Comparison of ENCODE assay signal across 9 cellular contexts in genomic region chr3:197458179-197458707, GRCh38.
A peak's percentile ranks its signal among the peaks of the same experiment; 100 is the strongest.
DNase-seq lines count a peak whose midpoint lies in the region; ATAC-seq, FAIRE-seq and TF ChIP-seq lines count a peak whose summit lies in the region.
"Had no signal": no experiment of that assay in that cellular context is flagged by ENCODE, and none has a peak within 500 bp of the region (broad histone marks: within the 10 kb centered on the region; RNA-seq: fewer than 3 reads in every experiment).

No MANE protein-coding gene starts in this region.

- in situ Hi-C loops in G401 (cut with HindIII; ENCODE audit: low sequenced_read_pairs): no loop called here

- peaks cover 14% of the 10 kb centered on the region for H3K4me1 ChIP-seq in astrocyte (ENCODE audit: insufficient read depth, low read length)

- H3K4me1 Mint-ChIP-seq in astrocyte (ENCODE audit: low read depth, unreplicated experiment): peaks cover 9% of the 10 kb centered on the region

- no peak overlapping the region for H3K27ac Mint-ChIP-seq in astrocyte (ENCODE audit: unreplicated experiment)

- FAIRE-seq in HTR-8/SVneo (lab: Jason Lieb, UNC) (no peak), astrocyte (lab: Jason Lieb, UNC) (no peak)
- FAIRE-seq: islet of Langerhans had no signal

- H3K9me3 ChIP-seq in astrocyte (ENCODE audit: insufficient read depth, low read depth, low read length): no peaks in the 10 kb centered on the region

- no peak for ATAC-seq in HG02623 (IDR thresholded peaks at IDR 0.05; ENCODE audit: unreplicated experiment)
- ATAC-seq in HG03097 (IDR thresholded peaks at IDR 0.05; ENCODE audit: low FRiP score, unreplicated experiment): no peak

- peaks cover 16% of the 10 kb centered on the region for H3K27me3 Mint-ChIP-seq in astrocyte (ENCODE audit: low read depth, unreplicated experiment)

- no peak overlapping the region for H3K27ac ChIP-seq in astrocyte (ENCODE audit: low read depth, low read length)

- H3K27me3 ChIP-seq in astrocyte (ENCODE audit: insufficient read depth, low read length): no peaks in the 10 kb centered on the region

- peak; percentile 42 for TF ChIP-seq CTCF in astrocyte (IDR thresholded peaks at IDR 0.05; ENCODE audit: insufficient read depth, low read depth, low read length)

- no peak overlapping the region for H3K4me3 Mint-ChIP-seq in astrocyte (ENCODE audit: unreplicated experiment)

- H3K9ac ChIP-seq in astrocyte (ENCODE audit: low read length): no peak overlapping the region

- H3K4me3 ChIP-seq in astrocyte (ENCODE audit: insufficient read depth, low read depth, low read length): no peak overlapping the region

- no peaks in the 10 kb centered on the region for H3K79me2 ChIP-seq in astrocyte (ENCODE audit: insufficient read depth, low read length)

- H3K9me3 Mint-ChIP-seq in astrocyte (ENCODE audit: unreplicated experiment): no peaks in the 10 kb centered on the region

- no peaks in the 10 kb centered on the region for H3K36me3 ChIP-seq in astrocyte (ENCODE audit: insufficient read depth, low read length)

- DNase-seq in ELR (ENCODE audit: low read depth): peak; percentile 50
- DNase-seq in HTR-8/SVneo (ENCODE audit: insufficient read length, low spot score): peak; percentile 52
- DNase-seq in astrocyte (ENCODE audit: low read depth): no peak
- DNase-seq in pons (ENCODE audit: low spot score): peak; percentile 18
- DNase-seq in NCI-H748 (lab: John Stamatoyannopoulos, UW; ENCODE audit: unreplicated experiment): no peak
- no peak for DNase-seq in G401 (ENCODE audit: low spot score)

- no peaks in the 10 kb centered on the region for H4K20me1 ChIP-seq in astrocyte (ENCODE audit: insufficient read depth, low read length)

- no peak overlapping the region for H2AFZ ChIP-seq in astrocyte (ENCODE audit: low read depth, low read length)

- no peaks in the 10 kb centered on the region for H3K36me3 Mint-ChIP-seq in astrocyte (ENCODE audit: low read depth, unreplicated experiment)

- H3K4me2 ChIP-seq in astrocyte (ENCODE audit: low read length): no peak overlapping the region

Comparison
In these comparisons a context has a peak if more than half of its experiments do, and no peak if none do; other contexts are left out.
1. DNase-seq: peak in ELR (single experiment), HTR-8/SVneo (single experiment) and pons (single experiment); none in astrocyte (single experiment), NCI-H748 (single experiment) and G401 (single experiment).